ENCODE assay signal across 26 cellular contexts in the genomic region with DNA sequence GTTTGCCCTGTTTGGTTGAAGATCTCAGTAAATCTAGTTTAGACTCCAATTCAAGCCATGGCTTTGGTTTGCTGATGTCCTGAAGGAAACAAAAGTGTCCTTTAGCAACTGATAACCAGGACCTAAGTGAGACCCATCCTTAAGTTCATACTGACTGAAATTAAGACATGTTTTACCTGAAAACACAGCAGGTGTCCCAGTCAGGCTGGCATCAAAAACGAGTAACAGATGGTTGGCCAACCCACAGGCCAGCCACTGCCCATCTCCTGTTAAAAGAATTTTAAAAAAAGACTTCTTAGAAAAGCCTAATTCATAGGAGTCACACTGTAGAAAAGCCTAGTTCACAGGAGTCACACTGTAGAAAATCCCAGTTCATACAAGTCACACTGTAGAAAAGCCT. TPM values are rescaled to one million over a fixed set of nuclear protein-coding genes. Genes with fewer than 3 reads are reported as not detected.
DNase-seq lines count a peak whose midpoint lies in the region; ATAC-seq, FAIRE-seq and TF ChIP-seq lines count a peak whose summit lies in the region.
"Had no signal": no experiment of that assay in that cellular context is flagged by ENCODE, and none has a peak within 500 bp of the region (broad histone marks: within the 10 kb centered on the region; RNA-seq: fewer than 3 reads in every experiment).

No MANE protein-coding gene starts in this region.

- no peaks in the 10 kb centered on the region for H3K27me3 ChIP-seq in IMR-90 (ENCODE audit: control insufficient read depth, insufficient read depth, low read length)
- no peaks in the 10 kb centered on the region for H3K27me3 ChIP-seq in K562 (ENCODE audit: control insufficient read depth in 2 of 2, insufficient read depth in 2 of 2, low read length in 2 of 2)
- no peaks in the 10 kb centered on the region for H3K27me3 ChIP-seq in sigmoid colon
- H3K27me3 ChIP-seq: BE2C, BLaER1 had no signal

- H3K9me3 ChIP-seq in IMR-90 (ENCODE audit: control insufficient read depth, insufficient read depth, low read length) (no peaks in the 10 kb centered on the region), K562 (replicated peaks; ENCODE audit: control insufficient read depth, insufficient read depth, low read depth, low read length) (no peaks in the 10 kb centered on the region), sigmoid colon (no peaks in the 10 kb centered on the region)
- H3K9me3 ChIP-seq: BE2C, BLaER1 had no signal

- H3K9ac ChIP-seq in IMR-90 (ENCODE audit: low read depth, low read length) (no peak overlapping the region), K562 (ENCODE audit: insufficient read depth in 1 of 2, low read depth in 2 of 2, low read length in 2 of 2) (no peak overlapping the region)
- H3K9ac ChIP-seq: BLaER1 had no signal

- no peak overlapping the region for H2BK15ac ChIP-seq in IMR-90 (ENCODE audit: low read depth, low read length)

- H3K4me2 ChIP-seq in IMR-90 (ENCODE audit: low read depth, low read length) (no peak overlapping the region), K562 (ENCODE audit: insufficient read depth, low read length) (no peak overlapping the region)
- H3K4me2 ChIP-seq: BLaER1 had no signal

- H4K8ac ChIP-seq in IMR-90 (ENCODE audit: low read depth in 2 of 2, low read length in 2 of 2), result no peak overlapping the region

- no peak overlapping the region for H2AFZ ChIP-seq in IMR-90 (replicated peaks; ENCODE audit: low read length, poor library complexity)
- no peak overlapping the region for H2AFZ ChIP-seq in K562 (ENCODE audit: low read depth, low read length)

- peak overlapping the region; percentile 39; the same call in 1 of the 2 replicates for H2AK5ac ChIP-seq in IMR-90 (ENCODE audit: low read depth, low read length)

- H2BK5ac ChIP-seq in IMR-90 (ENCODE audit: low read depth, low read length, poor library complexity, severe bottlenecking), result no peak overlapping the region

- peak; percentile 65 for FAIRE-seq in K562 (lab: Jason Lieb, UNC)
- FAIRE-seq: A204.1, G401.6, GM12878, GM12892, GM18507 had no signal

- H2AK9ac ChIP-seq in IMR-90 (replicated peaks; ENCODE audit: low read depth, low read length, poor library complexity), result no peak overlapping the region

- no peaks in the 10 kb centered on the region for H3K79me1 ChIP-seq in IMR-90 (ENCODE audit: low read depth in 1 of 2, low read length in 2 of 2)

- WGBS in IMR-90 (ENCODE audit: extremely low coverage in 2 of 2, insufficient read length in 1 of 2), 2 experiments, result no CpG with 5 or more reads among the region's 1 CpG
- 14% methylated on average over 1 of the region's 1 CpG for WGBS in K562 (ENCODE audit: insufficient coverage, low coverage, missing lambda C conversion rate)
- 86 to 92% methylated on average over 1 of the region's 1 CpG for WGBS in sigmoid colon, 2 donors

- TF ChIP-seq EP300 in K562 (IDR thresholded peaks at IDR 0.05; ENCODE audit: low read length), result no peak
- no peak for TF ChIP-seq EP300 in sigmoid colon (IDR thresholded peaks at IDR 0.05)

- H2BK20ac ChIP-seq in IMR-90 (ENCODE audit: low read depth, low read length), result no peak overlapping the region

- intact Hi-C loops in IMR-90 (cut with micrococcal nuclease) (no loop called here), K562 (cut with micrococcal nuclease) (no loop called here), sigmoid colon (cut with DNase I) (loop anchor here (5.0 kb wide), 1 partner anchor 746 kb away; no protein-coding TSS in a partner anchor)

- dilution Hi-C loops in IMR-90 (cut with HindIII; ENCODE audit: low sequenced_read_pairs, unreplicated experiment), result no loop called here

- no peak for TF ChIP-seq RAD21 in IMR-90 (IDR thresholded peaks at IDR 0.05; ENCODE audit: low read length)
- TF ChIP-seq RAD21 in K562 (CRISPR knock-in tag; conservative IDR thresholded peaks at IDR 0.05 in 1 of 2, IDR thresholded peaks at IDR 0.05 in 1 of 2), result no peak

- H3K4me3 ChIP-seq in IMR-90 (ENCODE audit: insufficient read depth, low read depth, low read length), result no peak overlapping the region
- no peak overlapping the region for H3K4me3 ChIP-seq in K562
- H3K4me3 ChIP-seq in sigmoid colon, result no peak overlapping the region
- H3K4me3 ChIP-seq: BLaER1, GM12878 had no signal

- H3K27ac ChIP-seq in IMR-90 (ENCODE audit: insufficient read depth, low read length) (no peak overlapping the region), K562 (ENCODE audit: extremely low read depth, low read depth, low read length) (no peak overlapping the region), sigmoid colon (no peak overlapping the region)
- H3K27ac ChIP-seq: BLaER1 had no signal

- DNase-seq in NCI-H2171 treated with DMSO at 0.1 percent for 48 hours (lab: John Stamatoyannopoulos, UW) (peak; percentile 2), NCI-H2171 (lab: John Stamatoyannopoulos, UW) (no peak), IMR-90 (no peak), K562 (ENCODE audit: extremely low read depth in 1 of 4, low spot score in 3 of 4) (no peak), cerebellum (ENCODE audit: low spot score) (peak; percentile 38), GF-D8 (lab: John Stamatoyannopoulos, UW) (no peak), cortex of kidney (lab: John Stamatoyannopoulos, UW) (no peak), sigmoid colon (no peak)
- DNase-seq: 8988T; ACHN; BE2C; CD4-positive, alpha-beta memory T cell; CD4-positive, CD25-positive, alpha-beta regulatory T cell; CD8-positive, alpha-beta memory T cell; COR-L47; DMS153; DMS53; DMS79; DND-41; EL had no signal

- TF ChIP-seq CTCF in IMR-90 (conservative IDR thresholded peaks at IDR 0.05; ENCODE audit: low read depth, low read length) (no peak), K562 (IDR thresholded peaks at IDR 0.05 in 2 of 3, conservative IDR thresholded peaks at IDR 0.05 in 1 of 3; ENCODE audit: insufficient read depth in 2 of 3, low read depth in 1 of 3, low read length in 3 of 3) (no peak), sigmoid colon (IDR thresholded peaks at IDR 0.05) (no peak)

- no peak overlapping the region for H3K18ac ChIP-seq in IMR-90 (ENCODE audit: low read depth, low read length)

- H3K36me3 ChIP-seq in IMR-90 (ENCODE audit: control insufficient read depth, insufficient read depth, low read length) (peaks cover 2% of the 10 kb centered on the region; the same call in 1 of the 2 replicates), K562 (ENCODE audit: control insufficient read depth, insufficient read depth, low read length) (no peaks in the 10 kb centered on the region), sigmoid colon (peaks cover 0 to 11% (median 0%) of the 10 kb centered on the region in 4 donors)
- H3K36me3 ChIP-seq: BE2C, BLaER1 had no signal

- H3K4me1 ChIP-seq in IMR-90 (ENCODE audit: control insufficient read depth, insufficient read depth, low read length) (no peaks in the 10 kb centered on the region), K562 (replicated peaks in 1 of 2; ENCODE audit: control insufficient read depth in 2 of 2, insufficient read depth in 2 of 2, low read length in 2 of 2) (peaks cover 0 to 10% of the 10 kb centered on the region in 2 experiments; a peak in 2 of 5 replicates), sigmoid colon (peaks cover 0 to 6% (median 1%) of the 10 kb centered on the region in 4 donors)
- H3K4me1 ChIP-seq: BE2C, BLaER1 had no signal

- H4K20me1 ChIP-seq in IMR-90 (ENCODE audit: insufficient read depth, low read length) (no peaks in the 10 kb centered on the region), K562 (replicated peaks; ENCODE audit: control insufficient read depth, insufficient read depth, low read length) (no peaks in the 10 kb centered on the region)
- H4K20me1 ChIP-seq: BLaER1 had no signal

- BruUV-seq in IMR-90 (replicated peaks; lab: Mats Ljungman, UMichigan), result no TSS peak
- no TSS peak for BruUV-seq in K562 (replicated peaks; lab: Mats Ljungman, UMichigan)

- H4K91ac ChIP-seq in IMR-90 (ENCODE audit: insufficient read depth, low read depth, low read length), result no peak overlapping the region

- H3K23ac ChIP-seq in IMR-90 (ENCODE audit: low read depth, low read length), result no peak overlapping the region

- POLR2A ChIA-PET in IMR-90 (lab: Charles Lee; ENCODE audit: unreplicated experiment) (no interaction called here), K562 (lab: Yijun Ruan, JAX) (no interaction called here)

- no peak overlapping the region for H2BK120ac ChIP-seq in IMR-90 (ENCODE audit: low read depth, low read length)

- no peak overlapping the region for H4K5ac ChIP-seq in IMR-90 (ENCODE audit: low read depth, low read length)

- no peak overlapping the region for H3K4ac ChIP-seq in IMR-90 (ENCODE audit: low read depth, low read length)

- 0 out of 2 replicates have a peak, but pooled peaks cover 3% of the 10 kb centered on the region for H3K9me1 ChIP-seq in IMR-90 (ENCODE audit: insufficient read depth, low read length)
- H3K9me1 ChIP-seq in K562 (ENCODE audit: control insufficient read depth, insufficient read depth, low read length), result no peaks in the 10 kb centered on the region

- no peaks in the 10 kb centered on the region for H3K79me2 ChIP-seq in K562 (ENCODE audit: control insufficient read depth, insufficient read depth, low read length)

- ATAC-seq in IMR-90 (ENCODE audit: low read depth), result no peak
- ATAC-seq in K562, result no peak
- ATAC-seq: GM12878 had no signal

- TF ChIP-seq POLR2A in IMR-90 (IDR thresholded peaks at IDR 0.05; ENCODE audit: low read depth, low read length) (no peak), K562 (conservative IDR thresholded peaks at IDR 0.05) (no peak), sigmoid colon (IDR thresholded peaks at IDR 0.05) (no peak)

- no peak overlapping the region for H3K14ac ChIP-seq in IMR-90 (replicated peaks; ENCODE audit: low read depth, low read length)

- no peak overlapping the region for H3K56ac ChIP-seq in IMR-90 (ENCODE audit: extremely low read depth, insufficient read depth, low read length)

- in situ Hi-C loops in IMR-90 (cut with MboI; ENCODE audit: low sequenced_read_pairs), result no loop called here
- in situ Hi-C loops in K562 (cut with MboI), result no loop called here

- CTCF ChIA-PET in IMR-90 (lab: Yijun Ruan, JAX), result no interaction called here
- CTCF ChIA-PET in K562 (lab: Yijun Ruan, JAX; ENCODE audit: low intra/inter-chr PET ratio), result no interaction called here

RNA-seq across cellular contexts. Expression of a gene that starts 58.3 kb away (rescaled TPM):
- total RNA-seq in IMR-90 (2012; rRNA removed), result 7.0 and 7.8 TPM in 2 replicates
- polyA plus RNA-seq in IMR-90 (2012; rRNA removed), result 18.1 and 18.5 TPM in 2 replicates
- 6.0 and 7.7 TPM in 2 replicates for polyA plus RNA-seq in IMR-90 (2012; cell fraction: cytosol; rRNA removed)
- polyA plus RNA-seq in IMR-90 (2012; cell fraction: nucleus; rRNA removed; ENCODE audit: low replicate concordance), result 206 and 209 TPM in 2 replicates
- 556 and 619 TPM in 2 replicates for total RNA-seq in K562 (2011; cell fraction: chromatin; rRNA removed; ENCODE audit: low replicate concordance)
- 297 and 303 TPM in 2 replicates for total RNA-seq in K562 (2011; cell fraction: nucleolus; rRNA removed)
- 373 and 427 TPM in 2 replicates for total RNA-seq in K562 (2011; cell fraction: nucleoplasm; rRNA removed)
- total RNA-seq in K562 (2014; rRNA removed), result 33.9 and 37.4 TPM in 2 replicates
- 19.9 and 22.2 TPM in 2 replicates for total RNA-seq in K562 (2014; rRNA removed; fragmentation: Illumina TruSeq; extraction: Trizol)
- total RNA-seq in K562 (2015; rRNA removed; fragmentation: Illumina TruSeq; extraction: Trizol), result 20.4 TPM in 2 replicates
- total RNA-seq in K562 (2021), result 49.7 and 58.7 TPM in 2 replicates
- 77.2 and 85.6 TPM in 2 replicates for polyA plus RNA-seq in K562 (2011; rRNA removed)
- 33.4 and 42.3 TPM in 2 replicates for polyA plus RNA-seq in K562 (2011; cell fraction: cytosol; rRNA removed)
- 811 and 959 TPM in 2 replicates for polyA plus RNA-seq in K562 (2011; cell fraction: nucleus; rRNA removed)
- 30.5 and 38.0 TPM in 2 replicates for polyA plus RNA-seq in K562 (2012)
- polyA plus RNA-seq in K562 (2014; fragmentation: Illumina TruSeq; extraction: Trizol), result 22.7 and 23.3 TPM in 2 replicates
- 1 to 10 TPM; 4.3 to 5.1 TPM for polyA plus RNA-seq in K562 (2014; fragmentation: Nextera tagmentation; extraction: Ambion mirVana)
- polyA plus RNA-seq in K562 (2014; rRNA removed), result 61.2 and 71.8 TPM in 2 replicates
- polyA minus RNA-seq in K562 (2011; rRNA and poly(A)+ RNA removed), result 60.4 and 66.1 TPM in 2 replicates
- 23.3 and 36.5 TPM in 2 replicates for polyA minus RNA-seq in K562 (2011; cell fraction: cytosol; rRNA and poly(A)+ RNA removed)
- 221 and 226 TPM in 2 replicates for polyA minus RNA-seq in K562 (2011; cell fraction: nucleus; rRNA and poly(A)+ RNA removed)
- 65.5 TPM for total RNA-seq in cerebellum
- 10 to 100 TPM; 20.0 to 46.0 (median 24.6) TPM for total RNA-seq in sigmoid colon
- polyA plus RNA-seq in sigmoid colon, result 10 to 100 TPM in 1 of 3 donors, 1 to 10 TPM in 2; 1.2 to 18.1 (median 1.6) TPM

RNA-seq across cellular contexts. Expression of a gene that starts 58.4 kb away (rescaled TPM):
- total RNA-seq in IMR-90 (2012; rRNA removed) (26.7 and 44.2 TPM in 2 replicates), K562 (2014; rRNA removed) (43.5 and 47.6 TPM in 2 replicates), K562 (2014; rRNA removed; fragmentation: Illumina TruSeq; extraction: Trizol) (37.2 and 40.8 TPM in 2 replicates), K562 (2015; rRNA removed; fragmentation: Illumina TruSeq; extraction: Trizol) (37.4 and 42.8 TPM in 2 replicates), K562 (2021) (44.9 and 49.7 TPM in 2 replicates), cerebellum (18.6 TPM), sigmoid colon (10 to 100 TPM; 22.7 to 33.6 (median 30.3) TPM)
- polyA plus RNA-seq in IMR-90 (2012; rRNA removed) (19.7 and 21.4 TPM in 2 replicates), K562 (2011; rRNA removed) (23.2 and 32.6 TPM in 2 replicates), K562 (2014; fragmentation: Illumina TruSeq; extraction: Trizol) (33.2 and 36.3 TPM in 2 replicates), K562 (2014; fragmentation: Nextera tagmentation; extraction: Ambion mirVana) (1 to 10 TPM; 7.7 to 9.7 TPM), K562 (2014; rRNA removed) (34.8 and 42.3 TPM in 2 replicates), sigmoid colon (10 to 100 TPM; 10.2 to 12.2 (median 10.8) TPM)
- polyA plus RNA-seq in IMR-90 (2012; cell fraction: cytosol; rRNA removed), result 11.0 and 13.3 TPM in 2 replicates
- polyA plus RNA-seq in IMR-90 (2012; cell fraction: nucleus; rRNA removed; ENCODE audit: low replicate concordance), result 5.3 and 6.7 TPM in 2 replicates
- 17.5 and 28.0 TPM in 2 replicates for total RNA-seq in K562 (2011; cell fraction: chromatin; rRNA removed; ENCODE audit: low replicate concordance)
- total RNA-seq in K562 (2011; cell fraction: nucleolus; rRNA removed), result 25.8 and 28.7 TPM in 2 replicates
- total RNA-seq in K562 (2011; cell fraction: nucleoplasm; rRNA removed), result 29.4 and 46.3 TPM in 2 replicates
- polyA plus RNA-seq in K562 (2011; cell fraction: cytosol; rRNA removed), result 15.9 and 25.0 TPM in 2 replicates
- 14.4 and 18.9 TPM in 2 replicates for polyA plus RNA-seq in K562 (2011; cell fraction: nucleus; rRNA removed)
- 32.3 and 37.0 TPM in 2 replicates for polyA plus RNA-seq in K562 (2012)
- 21.8 and 21.9 TPM in 2 replicates for polyA minus RNA-seq in K562 (2011; rRNA and poly(A)+ RNA removed)
- polyA minus RNA-seq in K562 (2011; cell fraction: cytosol; rRNA and poly(A)+ RNA removed), result 16.1 and 16.3 TPM in 2 replicates
- 20.7 and 29.2 TPM in 2 replicates for polyA minus RNA-seq in K562 (2011; cell fraction: nucleus; rRNA and poly(A)+ RNA removed)

Comparison
In these comparisons a context has a peak if more than half of its experiments do, and no peak if none do; other contexts are left out.
1. DNase-seq: peak in NCI-H2171 treated with DMSO at 0.1 percent for 48 hours (single experiment) and cerebellum (single experiment); none in NCI-H2171 (single experiment), IMR-90 (single experiment), K562 (0 of 4), GF-D8 (single experiment), cortex of kidney (single experiment) and sigmoid colon (single experiment).